In the genomic region with DNA sequence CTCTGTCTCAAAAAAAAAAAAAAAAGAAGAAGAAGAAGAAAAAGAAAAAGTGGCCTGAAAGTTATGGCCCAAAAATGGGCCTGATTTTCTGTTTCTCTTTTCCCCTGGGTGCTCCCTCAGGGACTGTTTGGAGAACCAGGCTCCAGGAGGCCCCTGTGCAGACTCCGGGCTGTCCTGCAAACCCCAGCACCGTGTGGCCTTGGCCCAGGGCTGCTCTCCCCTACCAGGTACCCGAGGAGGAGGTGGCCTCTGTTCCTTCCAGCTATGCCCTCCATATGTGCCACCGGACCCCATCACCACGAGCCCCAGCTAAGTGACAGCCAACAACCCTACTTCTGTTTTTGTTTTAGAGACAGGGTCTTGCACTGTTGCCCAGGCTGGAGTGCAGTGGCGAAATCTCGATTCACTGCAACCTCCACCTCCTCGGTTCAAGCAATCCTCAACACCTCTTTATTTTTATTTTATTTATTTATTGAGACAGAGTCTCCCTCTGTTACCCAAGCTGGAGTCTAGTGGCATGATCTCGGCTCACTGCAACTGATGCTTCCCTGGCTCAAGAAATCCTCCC, we compare ENCODE assay signal across 26 cellular contexts.
"Had no signal": no experiment of that assay in that cellular context is flagged by ENCODE, and none has a peak within 500 bp of the region (broad histone marks: within the 10 kb centered on the region; RNA-seq: fewer than 3 reads in every experiment).

No MANE protein-coding gene starts in this region.

- ATAC-seq: activated CD8-positive, alpha-beta memory T cell treated with anti-CD3 and anti-CD28 coated beads, Interleukin-2, amount 10 ng/mL, durations not matched to agents 7 days and 5 days; activated CD8-positive, alpha-beta T cell treated with anti-CD3 and anti-CD28 coated beads for 36 hours; left ventricle myocardium superior; mucosa of descending colon had no signal

- H3K27ac ChIP-seq: colonic mucosa, esophagus muscularis mucosa, neutrophil, ovary, prostate gland, suprapubic skin, tibial nerve, VCaP had no signal

- H3K27me3 ChIP-seq: colonic mucosa, esophagus muscularis mucosa, ovary, right atrium auricular region, stomach, suprapubic skin, tibial nerve had no signal

- H3K27ac Mint-ChIP-seq: activated CD4-positive, alpha-beta T cell treated with anti-CD3 and anti-CD28 coated beads, Interleukin-2, amount 10 ng/mL, durations not matched to agents 7 days and 5 days; activated CD8-positive, alpha-beta memory T cell treated with anti-CD3 and anti-CD28 coated beads, Interleukin-2, amount 10 ng/mL, durations not matched to agents 7 days and 5 days; activated CD8-positive, alpha-beta T cell treated with anti-CD3 and anti-CD28 coated beads for 36 hours; activated T-helper 2 cell treated with anti-CD3 and anti-CD28 coated beads, Interferon-gamma antibody, Interleukin-2, Interleukin-4, amounts not matched to agents 10 μg/mL and 5 μg/mL and 100 μg/mL, durations not matched to agents 14 hours and 24 hours and 36 hours; T-helper 2 cell treated with Interferon-gamma antibody and Interleukin-4, amounts not matched to agents 5 μg/mL and 100 μg/mL, for 36 hours had no signal

- FAIRE-seq: astrocyte, frontal cortex had no signal

- H3K4me3 Mint-ChIP-seq: activated CD4-positive, alpha-beta T cell treated with anti-CD3 and anti-CD28 coated beads, Interleukin-2, amount 10 ng/mL, durations not matched to agents 7 days and 5 days; activated CD8-positive, alpha-beta memory T cell treated with anti-CD3 and anti-CD28 coated beads, Interleukin-2, amount 10 ng/mL, durations not matched to agents 7 days and 5 days; activated CD8-positive, alpha-beta T cell treated with anti-CD3 and anti-CD28 coated beads for 36 hours; activated naive CD8-positive, alpha-beta T cell treated with anti-CD3 and anti-CD28 coated beads for 36 hours; memory B cell; T-helper 2 cell treated with Interferon-gamma antibody and Interleukin-4, amounts not matched to agents 5 μg/mL and 100 μg/mL, for 36 hours had no signal

- H3K36me3 Mint-ChIP-seq: activated CD8-positive, alpha-beta memory T cell treated with anti-CD3 and anti-CD28 coated beads, Interleukin-2, amount 10 ng/mL, durations not matched to agents 7 days and 5 days; activated naive CD8-positive, alpha-beta T cell treated with anti-CD3 and anti-CD28 coated beads for 36 hours; memory B cell had no signal

- H3K27me3 Mint-ChIP-seq: activated CD4-positive, alpha-beta T cell treated with anti-CD3 and anti-CD28 coated beads, Interleukin-2, amount 10 ng/mL, durations not matched to agents 7 days and 5 days; activated CD8-positive, alpha-beta memory T cell treated with anti-CD3 and anti-CD28 coated beads, Interleukin-2, amount 10 ng/mL, durations not matched to agents 7 days and 5 days; activated CD8-positive, alpha-beta T cell treated with anti-CD3 and anti-CD28 coated beads for 36 hours; activated naive CD8-positive, alpha-beta T cell treated with anti-CD3 and anti-CD28 coated beads for 36 hours; memory B cell had no signal

- DNase-seq: activated CD4-positive, alpha-beta T cell treated with anti-CD3 and anti-CD28 coated beads, Interleukin-2, amount 10 ng/mL, durations not matched to agents 7 days and 5 days; activated CD4-positive, CD25-positive, alpha-beta regulatory T cell treated with anti-CD3 and anti-CD28 coated beads, Interleukin-2, amount 50 U/mL, for 72 hours; activated CD8-positive, alpha-beta memory T cell treated with anti-CD3 and anti-CD28 coated beads, Interleukin-2, amount 10 ng/mL, durations not matched to agents 7 days and 5 days; activated CD8-positive, alpha-beta T cell treated with anti-CD3 and anti-CD28 coated beads for 36 hours; activated naive CD4-positive, alpha-beta T cell treated with Interleukin-2 at 50 U/mL for 16 hours; activated naive CD8-positive, alpha-beta T cell treated with anti-CD3 and anti-CD28 coated beads for 36 hours; activated T-cell treated with anti-CD3 and anti-CD28 coated beads for 4 hours; colonic mucosa; hippocampal formation; left ventricle myocardium superior; stimulated activated CD4-positive, alpha-beta T cell treated with anti-CD3 and anti-CD28 coated beads, Interleukin-1b, Interleukin-23, amount 100 ng/mL, for 48 hours; stomach had no signal

- H3K9me3 ChIP-seq: colonic mucosa, esophagus muscularis mucosa, mucosa of descending colon, neutrophil, ovary, prostate gland, right atrium auricular region, stomach, suprapubic skin, tibial nerve had no signal

- H3K36me3 ChIP-seq: colonic mucosa, esophagus muscularis mucosa, neutrophil, ovary, prostate gland, right atrium auricular region, stomach, suprapubic skin, tibial nerve had no signal

- H3K4me3 ChIP-seq: colonic mucosa, esophagus muscularis mucosa, mucosa of descending colon, ovary, prostate gland, right atrium auricular region, stomach, suprapubic skin, tibial nerve had no signal

- H3K9me3 Mint-ChIP-seq: activated CD4-positive, alpha-beta T cell treated with anti-CD3 and anti-CD28 coated beads, Interleukin-2, amount 10 ng/mL, durations not matched to agents 7 days and 5 days; activated CD8-positive, alpha-beta T cell treated with anti-CD3 and anti-CD28 coated beads for 36 hours; activated naive CD8-positive, alpha-beta T cell treated with anti-CD3 and anti-CD28 coated beads for 36 hours; activated T-helper 2 cell treated with anti-CD3 and anti-CD28 coated beads, Interferon-gamma antibody, Interleukin-2, Interleukin-4, amounts not matched to agents 10 μg/mL and 5 μg/mL and 100 μg/mL, durations not matched to agents 14 hours and 24 hours and 36 hours; memory B cell; T-helper 2 cell treated with Interferon-gamma antibody and Interleukin-4, amounts not matched to agents 5 μg/mL and 100 μg/mL, for 36 hours had no signal
